In the genomic region with DNA sequence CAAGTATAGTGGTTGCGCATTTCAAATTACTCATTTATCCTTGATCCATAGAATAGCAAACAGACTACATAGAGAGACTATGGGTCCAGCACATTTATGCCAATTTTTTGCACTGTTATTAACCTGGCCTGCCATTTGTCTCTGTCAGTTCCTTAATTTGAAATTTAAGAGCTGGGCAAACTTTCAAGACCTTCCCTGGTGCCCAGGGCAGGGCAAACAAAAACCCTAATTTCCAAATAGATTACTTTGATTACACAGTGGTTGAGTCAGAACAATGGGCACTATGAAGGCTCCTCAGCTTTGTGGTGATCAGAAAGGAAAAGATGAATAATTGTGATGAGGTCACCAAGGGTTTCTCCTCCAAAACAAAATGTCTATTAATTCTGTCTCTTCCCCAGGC, we compare ENCODE assay signal across 17 cellular contexts.
A peak's percentile ranks its signal among the peaks of the same experiment; 100 is the strongest.
DNase-seq lines count a peak whose midpoint lies in the region; ATAC-seq, FAIRE-seq and TF ChIP-seq lines count a peak whose summit lies in the region.
"Had no signal": no experiment of that assay in that cellular context is flagged by ENCODE, and none has a peak within 500 bp of the region (broad histone marks: within the 10 kb centered on the region; RNA-seq: fewer than 3 reads in every experiment).

No MANE protein-coding gene starts in this region.

- peak; percentile 58; the same call in 1 of the 2 replicates for TF ChIP-seq EP300 in Ishikawa (IDR thresholded peaks at IDR 0.05; ENCODE audit: borderline replicate concordance)

- H2BK5ac ChIP-seq in mesenchymal stem cell (ENCODE audit: low read depth, low read length, poor library complexity, severe bottlenecking), result no peak overlapping the region

- H3K23ac ChIP-seq in mesenchymal stem cell (ENCODE audit: low read length in 2 of 2), result no peak overlapping the region

- TF ChIP-seq CTCF in spleen (IDR thresholded peaks at IDR 0.05 in 8 of 11, conservative IDR thresholded peaks at IDR 0.05 in 3 of 11), result no peak

- peak overlapping the region; percentile 26 for H3K27ac ChIP-seq in mesenchymal stem cell (ENCODE audit: low read length, poor library complexity, severe bottlenecking)
- no peak overlapping the region for H3K27ac ChIP-seq in spleen
- H3K27ac ChIP-seq: lower lobe of right lung had no signal

- ATAC-seq in HG03159 (IDR thresholded peaks at IDR 0.05; ENCODE audit: unreplicated experiment), result no peak
- ATAC-seq: lower lobe of right lung had no signal

- H3K4me3 ChIP-seq in mesenchymal stem cell (ENCODE audit: insufficient read depth in 1 of 2, low read depth in 1 of 2, low read length in 2 of 2) (no peak overlapping the region), spleen (no peak overlapping the region)
- H3K4me3 ChIP-seq: lower lobe of right lung had no signal

- H2AFZ ChIP-seq in mesenchymal stem cell (ENCODE audit: low read depth, low read length), result no peak overlapping the region

- no peak overlapping the region for H2AK5ac ChIP-seq in mesenchymal stem cell (ENCODE audit: low read length, severe bottlenecking)

- peaks cover 6% of the 10 kb centered on the region for H3K4me1 ChIP-seq in mesenchymal stem cell (ENCODE audit: control insufficient read depth, insufficient read depth, low read depth, low read length)
- H3K4me1 ChIP-seq in spleen, result no peaks in the 10 kb centered on the region
- H3K4me1 ChIP-seq: lower lobe of right lung had no signal

- H2BK15ac ChIP-seq in mesenchymal stem cell (ENCODE audit: low read depth, poor library complexity, severe bottlenecking), result no peak overlapping the region

- no peak overlapping the region for H4K8ac ChIP-seq in mesenchymal stem cell (ENCODE audit: low read length)

- peak overlapping the region; percentile 89 for H2BK120ac ChIP-seq in mesenchymal stem cell (ENCODE audit: low read depth, low read length)

- H3K4ac ChIP-seq in mesenchymal stem cell (ENCODE audit: low read depth in 1 of 2, low read length in 2 of 2), result no peak overlapping the region

- H3K36me3 ChIP-seq in mesenchymal stem cell (ENCODE audit: control insufficient read depth in 1 of 2, insufficient read depth in 2 of 2, low read depth in 1 of 2, low read length in 2 of 2) (no peaks in the 10 kb centered on the region), spleen (no peaks in the 10 kb centered on the region)
- H3K36me3 ChIP-seq: lower lobe of right lung had no signal

- H2BK12ac ChIP-seq in mesenchymal stem cell (ENCODE audit: low read length in 2 of 2), result no peak overlapping the region

- H3K9me3 ChIP-seq in mesenchymal stem cell (ENCODE audit: control insufficient read depth, low read length) (no peaks in the 10 kb centered on the region), spleen (no peaks in the 10 kb centered on the region)
- H3K9me3 ChIP-seq: lower lobe of right lung had no signal

- intact Hi-C loops in spleen (cut with DNase I; ENCODE audit: low total_unique reads), result no loop called here

- H3K14ac ChIP-seq in mesenchymal stem cell (ENCODE audit: low read length in 2 of 2), result no peak overlapping the region

- no peak for TF ChIP-seq POLR2A in GM12892 (IDR thresholded peaks at IDR 0.05; ENCODE audit: low read depth, low read length)
- no peak for TF ChIP-seq POLR2A in spleen (IDR thresholded peaks at IDR 0.05)

- 100% methylated on average over 1 of the region's 1 CpG for WGBS in mesenchymal stem cell
- WGBS in spleen, 5 donors, result 95 to 100% (median 98%) methylated on average over 1 of the region's 1 CpG

- no peak for FAIRE-seq in GM12892 (lab: Jason Lieb, UNC)
- FAIRE-seq: H1 had no signal

- H3K18ac ChIP-seq in mesenchymal stem cell (ENCODE audit: low read depth in 1 of 2, low read length in 2 of 2), result peak overlapping the region; percentile 34 to 45

- H3K9ac ChIP-seq in mesenchymal stem cell (ENCODE audit: low read length), result no peak overlapping the region

- H3K79me1 ChIP-seq in mesenchymal stem cell (replicated peaks; ENCODE audit: low read length, poor library complexity, severe bottlenecking), result no peaks in the 10 kb centered on the region

- H4K91ac ChIP-seq in mesenchymal stem cell (ENCODE audit: low read length), result no peak overlapping the region

- no peak for TF ChIP-seq RAD21 in Ishikawa (IDR thresholded peaks at IDR 0.05; ENCODE audit: low read depth)

- no peak overlapping the region for H3K4me2 ChIP-seq in mesenchymal stem cell (ENCODE audit: low read length, poor library complexity, severe bottlenecking)

- H3K27me3 ChIP-seq in mesenchymal stem cell (ENCODE audit: control insufficient read depth in 1 of 2, insufficient read depth in 1 of 2, low read length in 2 of 2) (no peaks in the 10 kb centered on the region), spleen (replicated peaks in 1 of 7) (no peaks in the 10 kb centered on the region)

- DNase-seq in AG08395 (ENCODE audit: low spot score) (peak; percentile 38), astrocyte of the hippocampus (ENCODE audit: low read depth, low spot score) (peak; percentile 58), mesenchymal stem cell (no peak), GM12892 (ENCODE audit: insufficient read length) (no peak), HuH-7 (ENCODE audit: low spot score) (no peak), spleen (no peak)
- DNase-seq: activated T-cell treated with anti-CD3 and anti-CD28 coated beads, Interleukin-2, amount 50 U/mL, for 4 hours; amygdala; cortex of kidney; KG1; lower lobe of right lung; NCI-H146; NCI-H524; stimulated activated naive B cell treated with anti-CD40 and anti-IgM and Interleukin-4, amounts not matched to agents 10 μg/mL and 1 μg/mL and 100 μg/mL, for 72 hours had no signal

TF ChIP-seq in Ishikawa, 13 proteins besides CTCF, POLR2A, EP300 and RAD21:
- TF ChIP-seq NFIC (IDR thresholded peaks at IDR 0.05), result peak; percentile 81
- peak; percentile 32; the same call in 1 of the 2 replicates for TF ChIP-seq TEAD4 (IDR thresholded peaks at IDR 0.05)
- peak; percentile 76 for TF ChIP-seq TCF12 (IDR thresholded peaks at IDR 0.05; ENCODE audit: low read depth)
- TF ChIP-seq TAF1 (IDR thresholded peaks at IDR 0.05; ENCODE audit: low read depth), result no peak

Comparison
In these comparisons a context has a peak if more than half of its experiments do, and no peak if none do; other contexts are left out.
1. DNase-seq: peak in AG08395 (single experiment) and astrocyte of the hippocampus (single experiment); none in mesenchymal stem cell (single experiment), GM12892 (single experiment), HuH-7 (single experiment) and spleen (single experiment).